In genomic region chr20:55264825-55265224, GRCh38 we compare ENCODE assay signal across 21 cellular contexts.
"Had no signal": no experiment of that assay in that cellular context is flagged by ENCODE, and none has a peak within 500 bp of the region (broad histone marks: within the 10 kb centered on the region; RNA-seq: fewer than 3 reads in every experiment).

No MANE protein-coding gene starts in this region.

- H3K4me1 ChIP-seq: colonic mucosa, esophagus squamous epithelium, gastroesophageal sphincter, psoas muscle, spleen had no signal

- DNase-seq: colonic mucosa; dermis blood vessel endothelial cell; esophagus squamous epithelium; foreskin fibroblast; immature natural killer cell; left colon; left ventricle myocardium superior; mesendoderm; naive B cell; nephron progenitor cell; psoas muscle; spleen; stimulated activated CD4-positive, alpha-beta T cell treated with anti-CD3 and anti-CD28 coated beads, Interleukin-15, amount 100 ng/mL, for 24 hours; stimulated activated CD4-positive, alpha-beta T cell treated with anti-CD3 and anti-CD28 coated beads, Interleukin-1b, Interleukin-23, amount 100 ng/mL, for 48 hours; stimulated activated CD4-positive, alpha-beta T cell treated with anti-CD3 and anti-CD28 coated beads, Interleukin-4, amount 100 ng/mL, for 24 hours; stimulated activated naive CD8-positive, alpha-beta T cell treated with anti-CD3 and anti-CD28 coated beads, Interleukin-15, amount 100 ng/mL, for 72 hours; trophoblast cell had no signal

- ATAC-seq: gastroesophageal sphincter; left colon; left ventricle myocardium superior; psoas muscle; sciatic nerve; stimulated activated memory B cell treated with anti-CD40 and anti-IgM and Interleukin-4, amounts not matched to agents 10 μg/mL and 1 μg/mL and 100 μg/mL, for 72 hours; stimulated activated naive CD8-positive, alpha-beta T cell treated with anti-CD3 and anti-CD28 coated beads, Interleukin-15, amount 100 ng/mL, for 72 hours had no signal

- H3K27me3 ChIP-seq: colonic mucosa, esophagus squamous epithelium, gastroesophageal sphincter, spleen had no signal

- H3K4me3 ChIP-seq: colonic mucosa, esophagus squamous epithelium, gastroesophageal sphincter, lung, psoas muscle, spleen had no signal

- H3K27ac ChIP-seq: colonic mucosa, esophagus squamous epithelium, gastroesophageal sphincter, psoas muscle, spleen had no signal

- H3K9me3 ChIP-seq: colonic mucosa, esophagus squamous epithelium, gastroesophageal sphincter, psoas muscle had no signal

- H3K36me3 ChIP-seq: colonic mucosa, esophagus squamous epithelium, gastroesophageal sphincter, spleen had no signal
